8 cellular contexts compared by ENCODE assay signal in the genomic region with DNA sequence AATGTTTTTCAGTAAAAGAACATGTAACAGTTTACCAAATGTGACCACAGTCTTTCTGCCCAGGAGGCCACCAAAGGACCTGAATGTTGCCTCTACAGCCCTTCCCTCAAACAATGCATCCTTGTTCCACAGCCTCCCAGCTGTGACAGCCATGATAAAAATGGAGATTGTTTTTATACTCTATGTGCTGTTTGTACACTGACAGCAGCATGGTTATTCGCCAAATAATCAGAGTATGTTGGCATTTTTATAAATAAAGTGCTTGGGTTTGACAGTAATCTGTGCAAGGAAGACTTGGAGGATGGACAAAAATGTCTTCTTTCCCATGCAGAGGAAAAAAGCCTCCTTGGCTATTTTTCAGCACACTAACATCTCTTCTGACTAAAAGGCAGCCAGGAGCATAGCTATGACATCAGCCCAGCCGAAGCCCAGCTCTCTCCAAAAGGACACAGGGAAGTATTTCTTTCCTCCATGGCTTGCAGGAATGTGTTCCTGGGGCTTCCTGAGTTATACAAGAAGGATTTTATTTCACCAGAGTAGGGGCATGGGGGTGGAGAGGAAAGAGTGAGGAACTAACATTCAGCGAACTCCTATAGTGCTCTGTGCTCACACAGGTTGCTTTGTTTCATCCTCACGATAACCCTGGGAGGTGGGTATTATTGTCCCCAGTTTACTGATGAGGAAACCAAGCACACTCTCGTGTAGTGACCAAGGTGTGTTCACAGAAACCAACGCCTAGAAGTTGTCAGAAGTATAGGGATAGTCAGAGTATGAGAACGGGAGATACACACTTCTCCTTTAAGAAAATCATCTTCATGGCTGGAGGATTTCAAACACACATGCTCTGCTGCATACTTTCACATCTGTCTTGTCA.
DNase-seq lines count a peak whose midpoint lies in the region; ATAC-seq and TF ChIP-seq lines count a peak whose summit lies in the region.

No MANE protein-coding gene starts in this region.

- H3K4me3 ChIP-seq in GM23248 (0 out of 2 replicates have a peak overlapping the region, but pooled peaks have one; percentile 11), prostate gland (no peak overlapping the region)

- 17 to 25% methylated on average over 7 of the region's 7 CpGs for WGBS in GM23248 (ENCODE audit: low coverage in 1 of 2, low lambda C conversion rate in 2 of 2, missing lambda C conversion rate in 2 of 2), 2 experiments
- WGBS in prostate gland: 27% methylated on average over 7 of the region's 7 CpGs

- H3F3A ChIP-seq in GM23248 (ENCODE audit: insufficient read depth): no peaks in the 10 kb centered on the region

- peak overlapping the region; percentile 86 for H3K27ac Mint-ChIP-seq in chondrocyte (ENCODE audit: unreplicated experiment)
- no peak overlapping the region for H3K27ac Mint-ChIP-seq in stimulated activated naive CD8-positive, alpha-beta T cell treated with anti-CD3 and anti-CD28 coated beads, Interleukin-15, amount 100 ng/mL, for 72 hours

- H3K4me1 ChIP-seq in GM23248 (ENCODE audit: insufficient read depth) (no peaks in the 10 kb centered on the region), prostate gland (replicated peaks) (no peaks in the 10 kb centered on the region)

- no peaks in the 10 kb centered on the region for H3K9me2 ChIP-seq in GM23248 (ENCODE audit: insufficient read depth)

- DNase-seq in GM23248 (peak; percentile 47), chondrocyte (ENCODE audit: low spot score) (no peak), hippocampal formation (lab: John Stamatoyannopoulos, UW) (peak; percentile 18 to 55), prostate gland (ENCODE audit: low spot score) (no peak), CD1c-positive myeloid dendritic cell (ENCODE audit: extremely low spot score) (no peak)
- DNase-seq in stimulated activated naive CD8-positive, alpha-beta T cell treated with anti-CD3 and anti-CD28 coated beads, Interleukin-15, amount 100 ng/mL, for 72 hours: no peak
- DNase-seq in activated naive CD4-positive, alpha-beta T cell (lab: John Stamatoyannopoulos, UW): no peak

- H3K27ac ChIP-seq in GM23248 (no peak overlapping the region), prostate gland (peak overlapping the region; percentile 47 to 53)

- H3K36me3 ChIP-seq in GM23248 (ENCODE audit: low read depth) (no peaks in the 10 kb centered on the region), prostate gland (no peaks in the 10 kb centered on the region)

- H3K9ac ChIP-seq in GM23248: no peak overlapping the region

- no peaks in the 10 kb centered on the region for H3K36me3 Mint-ChIP-seq in chondrocyte (ENCODE audit: low read depth)

- no peaks in the 10 kb centered on the region for H3K27me3 Mint-ChIP-seq in chondrocyte (ENCODE audit: low read depth)
- H3K27me3 Mint-ChIP-seq in stimulated activated naive CD8-positive, alpha-beta T cell treated with anti-CD3 and anti-CD28 coated beads, Interleukin-15, amount 100 ng/mL, for 72 hours: peaks cover 23% of the 10 kb centered on the region

- H4K20me1 ChIP-seq in GM23248 (ENCODE audit: insufficient read depth): no peaks in the 10 kb centered on the region

- intact Hi-C loops in prostate gland (cut with DNase I): no loop called here

- TF ChIP-seq POLR2A in prostate gland (IDR thresholded peaks at IDR 0.05): no peak

- peaks cover 16% of the 10 kb centered on the region for H3K4me1 Mint-ChIP-seq in chondrocyte (ENCODE audit: low read depth)
- no peaks in the 10 kb centered on the region for H3K4me1 Mint-ChIP-seq in stimulated activated naive CD8-positive, alpha-beta T cell treated with anti-CD3 and anti-CD28 coated beads, Interleukin-15, amount 100 ng/mL, for 72 hours

- TF ChIP-seq CTCF in chondrocyte (IDR thresholded peaks at IDR 0.05): no peak
- TF ChIP-seq CTCF in prostate gland (IDR thresholded peaks at IDR 0.05): no peak

- in situ Hi-C loops in GM23248 (cut with MboI): no loop called here

- no peaks in the 10 kb centered on the region for H3K9me3 Mint-ChIP-seq in chondrocyte (ENCODE audit: low read depth)
- no peaks in the 10 kb centered on the region for H3K9me3 Mint-ChIP-seq in stimulated activated naive CD8-positive, alpha-beta T cell treated with anti-CD3 and anti-CD28 coated beads, Interleukin-15, amount 100 ng/mL, for 72 hours

- H3K27me3 ChIP-seq in GM23248 (replicated peaks; ENCODE audit: insufficient read depth) (no peaks in the 10 kb centered on the region), prostate gland (replicated peaks; ENCODE audit: insufficient read depth) (no peaks in the 10 kb centered on the region)

- H3K9me3 ChIP-seq in GM23248 (ENCODE audit: low read depth) (no peaks in the 10 kb centered on the region), prostate gland (no peaks in the 10 kb centered on the region)

- H3K4me3 Mint-ChIP-seq in chondrocyte (ENCODE audit: unreplicated experiment): peak overlapping the region; percentile 48
- H3K4me3 Mint-ChIP-seq in stimulated activated naive CD8-positive, alpha-beta T cell treated with anti-CD3 and anti-CD28 coated beads, Interleukin-15, amount 100 ng/mL, for 72 hours: no peak overlapping the region

- no peak overlapping the region for H3K4me2 ChIP-seq in GM23248 (ENCODE audit: unreplicated experiment)

- peak overlapping the region; percentile 54; the same call in 1 of the 2 replicates for H2AFZ ChIP-seq in GM23248

- ATAC-seq in stimulated activated naive CD8-positive, alpha-beta T cell treated with anti-CD3 and anti-CD28 coated beads, Interleukin-15, amount 100 ng/mL, for 72 hours: no peak
- ATAC-seq in GM19035 (IDR thresholded peaks at IDR 0.05; ENCODE audit: unreplicated experiment): no peak

- H3K79me2 ChIP-seq in GM23248 (ENCODE audit: insufficient read depth): no peaks in the 10 kb centered on the region

Comparison
In these comparisons a context has a peak if more than half of its experiments do, and no peak if none do; other contexts are left out.
1. DNase-seq: peak in GM23248 (single experiment) and hippocampal formation (2 of 2); none in chondrocyte (single experiment), prostate gland (single experiment), CD1c-positive myeloid dendritic cell (single experiment), stimulated activated naive CD8-positive, alpha-beta T cell treated with anti-CD3 and anti-CD28 coated beads, Interleukin-15, amount 100 ng/mL, for 72 hours (0 of 2) and activated naive CD4-positive, alpha-beta T cell (0 of 4).